Comparison of ENCODE assay signal across 8 cellular contexts in the genomic region with DNA sequence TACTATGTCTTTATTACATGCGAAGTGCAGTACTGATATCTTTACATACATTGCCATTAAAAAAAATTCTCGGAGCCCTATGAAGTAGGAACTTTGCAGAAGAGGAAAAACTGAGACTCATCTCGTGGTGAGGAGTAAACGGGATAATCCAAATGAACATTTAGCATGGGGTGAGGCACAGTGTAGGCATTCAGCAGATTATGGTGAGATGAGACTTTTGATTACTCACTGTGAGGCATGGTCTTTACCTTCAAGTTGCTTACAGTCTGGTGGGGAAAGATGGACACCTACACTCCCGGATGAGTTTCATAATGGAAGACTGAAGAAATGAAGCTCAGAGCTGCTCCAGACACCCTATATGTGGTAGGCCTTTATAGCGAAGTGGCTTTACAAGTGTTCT. TPM values are rescaled to one million over a fixed set of nuclear protein-coding genes. Genes with fewer than 3 reads are reported as not detected.
DNase-seq lines count a peak whose midpoint lies in the region; ATAC-seq and TF ChIP-seq lines count a peak whose summit lies in the region.

No MANE protein-coding gene starts in this region.

- peak; percentile 63 for DNase-seq in ELR (ENCODE audit: low read depth)
- no peak for DNase-seq in Peyer's patch
- no peak for DNase-seq in psoas muscle
- DNase-seq in NCI-H2196 (lab: John Stamatoyannopoulos, UW; ENCODE audit: unreplicated experiment): no peak
- DNase-seq in omental fat pad (ENCODE audit: low spot score): no peak
- DNase-seq in NCI-H1417 treated with DMSO at 0.1 percent for 48 hours (lab: John Stamatoyannopoulos, UW): no peak
- DNase-seq in KG1 (lab: John Stamatoyannopoulos, UW): no peak

- peak overlapping the region in 3 of 4 donors; percentile 81 to 92 (median 90) for H3K4me3 ChIP-seq in Peyer's patch
- H3K4me3 ChIP-seq in esophagus (ENCODE audit: low read depth in 1 of 2, low read length in 2 of 2): peak overlapping the region; percentile 74 to 86
- peak overlapping the region; percentile 85 for H3K4me3 ChIP-seq in psoas muscle

- TF ChIP-seq POLR2A in Peyer's patch (IDR thresholded peaks at IDR 0.05): no peak

- H3K27ac ChIP-seq in Peyer's patch: peak overlapping the region in 1 of 4 donors; percentile 8
- H3K27ac ChIP-seq in esophagus (ENCODE audit: low read depth in 2 of 2, low read length in 1 of 2): no peak overlapping the region
- H3K27ac ChIP-seq in psoas muscle: peak overlapping the region; percentile 98

- TF ChIP-seq CTCF in Peyer's patch (IDR thresholded peaks at IDR 0.05) (no peak), psoas muscle (IDR thresholded peaks at IDR 0.05) (no peak), omental fat pad (IDR thresholded peaks at IDR 0.05) (no peak)

- ATAC-seq in psoas muscle (no peak), omental fat pad (ENCODE audit: low FRiP score) (no peak)

- intact Hi-C loops in psoas muscle (cut with DNase I): no loop called here

- H3K9me3 ChIP-seq in Peyer's patch (no peaks in the 10 kb centered on the region), esophagus (ENCODE audit: control insufficient read depth in 2 of 2, insufficient read depth in 1 of 2, low read depth in 1 of 2, low read length in 1 of 2) (no peaks in the 10 kb centered on the region), psoas muscle (no peaks in the 10 kb centered on the region)

- H3K27me3 ChIP-seq in Peyer's patch (no peaks in the 10 kb centered on the region), esophagus (ENCODE audit: control insufficient read depth in 1 of 2, insufficient read depth in 2 of 2, low read length in 2 of 2) (no peaks in the 10 kb centered on the region), psoas muscle (ENCODE audit: insufficient read depth in 3 of 3, low read length in 2 of 3) (no peaks in the 10 kb centered on the region)

- 71% methylated on average over 6 of the region's 6 CpGs for WGBS in esophagus, 2 donors
- 67 to 77% (median 69%) methylated on average over 6 of the region's 6 CpGs for WGBS in psoas muscle, 3 donors

- peaks cover 0 to 42% (median 13%) of the 10 kb centered on the region in 4 donors for H3K4me1 ChIP-seq in Peyer's patch
- H3K4me1 ChIP-seq in esophagus (ENCODE audit: control insufficient read depth in 2 of 2, insufficient read depth in 2 of 2, low read length in 1 of 2): peaks cover 0 to 13% of the 10 kb centered on the region in 2 donors
- peaks cover 62% of the 10 kb centered on the region for H3K4me1 ChIP-seq in psoas muscle

- H3K36me3 ChIP-seq in Peyer's patch (peaks cover 0 to 5% (median 0%) of the 10 kb centered on the region in 3 donors), esophagus (ENCODE audit: control insufficient read depth in 2 of 2, insufficient read depth in 2 of 2, low read length in 1 of 2) (peaks cover 0 to 2% of the 10 kb centered on the region in 2 donors), psoas muscle (ENCODE audit: insufficient read depth in 1 of 2, low read depth in 1 of 2) (peaks cover 3 to 34% of the 10 kb centered on the region in 2 donors)

RNA-seq across cellular contexts. Expression of a gene that starts 1.4 kb away (rescaled TPM):
- total RNA-seq in Peyer's patch (10 to 100 TPM; 44.5 to 55.4 (median 52.4) TPM), psoas muscle (10 to 100 TPM; 32.7 to 55.7 (median 44.4) TPM), omental fat pad (10 to 100 TPM; 24.1 to 33.5 (median 28.2) TPM)
- polyA plus RNA-seq in esophagus (10 to 100 TPM in 1 of 2 donors, 1 to 10 TPM in 1; 4.9 to 10.2 TPM), psoas muscle (10 to 100 TPM; 14.0 to 29.9 (median 29.4) TPM)

RNA-seq across cellular contexts. Expression of a gene that starts 1.7 kb away (rescaled TPM):
- total RNA-seq in Peyer's patch: 10 to 100 TPM in 3 of 4 donors, 1 to 10 TPM in 1; 9.3 to 34.7 (median 14.8) TPM
- 1 to 10 TPM; 4.6 to 6.1 TPM for polyA plus RNA-seq in esophagus
- total RNA-seq in psoas muscle: 10 to 100 TPM; 11.9 to 24.0 (median 14.8) TPM
- polyA plus RNA-seq in psoas muscle: 10 to 100 TPM; 11.4 to 29.7 (median 19.5) TPM
- 10 to 100 TPM; 10.6 to 29.3 (median 15.0) TPM for total RNA-seq in omental fat pad
